ENCODE assay signal across 13 cellular contexts in the genomic region with DNA sequence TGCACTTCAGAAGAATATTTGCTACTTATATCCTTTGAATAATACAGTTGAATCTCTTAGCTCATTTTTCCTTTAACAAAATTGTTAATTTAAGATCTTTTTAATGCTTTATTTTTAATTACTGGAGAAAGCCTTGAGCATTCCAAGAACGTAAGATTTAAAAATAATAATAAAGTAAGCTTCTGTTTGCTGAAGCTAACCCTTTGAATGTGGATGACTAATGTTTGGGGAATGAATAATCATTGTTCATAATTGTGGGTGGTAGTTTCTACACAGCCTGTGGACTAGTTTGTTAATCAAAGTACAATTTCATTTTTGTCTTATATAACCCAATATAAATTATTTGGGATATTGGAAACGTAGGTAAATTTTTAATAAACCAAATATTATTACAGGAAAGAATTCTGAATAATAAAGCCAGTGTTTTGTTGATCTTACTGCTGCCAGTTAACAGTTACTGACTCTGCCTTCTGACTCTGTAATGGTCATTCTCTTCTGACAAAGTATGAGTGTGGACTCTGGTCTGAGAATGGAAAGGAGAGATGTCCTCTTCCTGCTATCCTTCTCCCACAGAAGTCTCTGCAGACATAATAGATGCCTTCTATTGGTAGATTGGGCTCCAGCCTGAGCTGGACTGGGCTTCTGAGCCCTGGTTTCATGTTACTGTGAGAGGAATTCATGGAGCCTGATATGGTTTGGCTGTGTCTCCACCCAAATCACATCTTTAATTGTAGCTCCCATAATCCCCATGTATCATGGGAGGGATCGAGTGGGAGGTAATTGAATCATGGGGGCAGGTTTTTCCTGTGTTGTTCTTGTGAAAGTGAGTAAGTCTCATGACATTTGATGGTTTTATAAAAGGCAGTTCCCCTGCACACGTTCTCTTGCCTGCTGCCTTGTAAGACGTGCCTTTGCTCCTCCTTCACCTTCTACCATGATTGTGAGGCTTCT.
DNase-seq lines count a peak whose midpoint lies in the region; ATAC-seq, FAIRE-seq and TF ChIP-seq lines count a peak whose summit lies in the region.
"Had no signal": no experiment of that assay in that cellular context is flagged by ENCODE, and none has a peak within 500 bp of the region (broad histone marks: within the 10 kb centered on the region; RNA-seq: fewer than 3 reads in every experiment).

No MANE protein-coding gene starts in this region.

- peak overlapping the region; percentile 75 for H2AFZ ChIP-seq in keratinocyte (ENCODE audit: control insufficient read depth, low read length)

- peaks cover 18% of the 10 kb centered on the region for H3K9me3 Mint-ChIP-seq in HFFc6

- H3K27ac ChIP-seq in keratinocyte (ENCODE audit: control insufficient read depth, insufficient read depth, low read length) (peak overlapping the region; percentile 71), upper lobe of left lung (no peak overlapping the region)

- no peaks in the 10 kb centered on the region for H3K27me3 Mint-ChIP-seq in HFFc6 (ENCODE audit: insufficient read depth)

- H3K27ac Mint-ChIP-seq in HFFc6: peak overlapping the region; percentile 78
- H3K27ac Mint-ChIP-seq: T-helper 17 cell had no signal

- FAIRE-seq in keratinocyte (lab: Jason Lieb, UNC): peak; percentile 57
- FAIRE-seq: colon had no signal

- no peaks in the 10 kb centered on the region for H4K20me1 ChIP-seq in keratinocyte (ENCODE audit: control insufficient read depth, extremely low read depth, insufficient read depth, low read length)

- H3K9me1 ChIP-seq in keratinocyte (ENCODE audit: control insufficient read depth, extremely low read depth, insufficient read depth, low read length): no peaks in the 10 kb centered on the region

- no peaks in the 10 kb centered on the region for H3K79me2 ChIP-seq in keratinocyte (ENCODE audit: control insufficient read depth, insufficient read depth, low read length)

- peaks cover 11% of the 10 kb centered on the region for H3K36me3 Mint-ChIP-seq in HFFc6 (ENCODE audit: low read depth)

- no peak overlapping the region for H3K4me3 ChIP-seq in keratinocyte (ENCODE audit: control insufficient read depth in 2 of 3, extremely low read depth in 1 of 3, insufficient read depth in 2 of 3, low read depth in 1 of 3, low read length in 3 of 3)
- no peak overlapping the region for H3K4me3 ChIP-seq in upper lobe of left lung

- H3K4me1 Mint-ChIP-seq in HFFc6 (ENCODE audit: low read depth): peaks cover 36% of the 10 kb centered on the region

- 69 to 79% methylated on average over 5 of the region's 5 CpGs for WGBS in upper lobe of left lung, 2 donors

- peak overlapping the region; percentile 2; the same call in 1 of the 2 replicates for H3K4me3 Mint-ChIP-seq in HFFc6
- H3K4me3 Mint-ChIP-seq: T-helper 17 cell had no signal

- ATAC-seq in HG03108 (IDR thresholded peaks at IDR 0.05; ENCODE audit: unreplicated experiment): no peak
- ATAC-seq in upper lobe of left lung (ENCODE audit: low FRiP score in 2 of 2): no peak
- ATAC-seq in HG03135 (IDR thresholded peaks at IDR 0.05; ENCODE audit: unreplicated experiment): no peak
- ATAC-seq: T-helper 17 cell had no signal

- TF ChIP-seq EP300 in upper lobe of left lung (IDR thresholded peaks at IDR 0.05): no peak

- no peak for TF ChIP-seq CTCF in HFFc6 (IDR thresholded peaks at IDR 0.05)
- no peak for TF ChIP-seq CTCF in keratinocyte (optimal IDR thresholded peaks at IDR 0.05 in 1 of 3, IDR thresholded peaks at IDR 0.05 in 1 of 3, conservative IDR thresholded peaks at IDR 0.05 in 1 of 3; ENCODE audit: extremely low read depth in 1 of 3, insufficient read depth in 2 of 3, low read length in 3 of 3)
- no peak for TF ChIP-seq CTCF in upper lobe of left lung (IDR thresholded peaks at IDR 0.05)

- H3K27me3 ChIP-seq in keratinocyte (ENCODE audit: control insufficient read depth, extremely low read depth, insufficient read depth, low read length) (no peaks in the 10 kb centered on the region), upper lobe of left lung (no peaks in the 10 kb centered on the region)

- peak overlapping the region; percentile 55 for H3K4me2 ChIP-seq in keratinocyte (ENCODE audit: control insufficient read depth, extremely low read depth, insufficient read depth, low read depth, low read length)

- H3K4me1 ChIP-seq in keratinocyte (ENCODE audit: control insufficient read depth, extremely low read depth, insufficient read depth, low read length) (peaks cover 15% of the 10 kb centered on the region), upper lobe of left lung (no peaks in the 10 kb centered on the region)

- peak; percentile 19 for DNase-seq in AG20443 (ENCODE audit: low spot score)
- peak; percentile 30 for DNase-seq in HFFc6
- peak; percentile 51 for DNase-seq in amniotic epithelial cell (ENCODE audit: low read depth)
- DNase-seq in keratinocyte (ENCODE audit: low read depth, low spot score): peak; percentile 25
- DNase-seq in upper lobe of left lung: no peak
- DNase-seq in stimulated activated CD4-positive, alpha-beta T cell treated with anti-CD3 and anti-CD28 coated beads, Interleukin-12 subunit alpha, Interleukin-12 subunit beta, amount 100 ng/mL, for 4 hours: no peak
- DNase-seq: DMS 273 treated with DMSO at 0.1 percent for 48 hours, NCI-H1694, retina, T-helper 17 cell had no signal

- peaks cover 5% of the 10 kb centered on the region for H3K9me3 ChIP-seq in keratinocyte (ENCODE audit: control insufficient read depth, low read depth, low read length)
- H3K9me3 ChIP-seq in upper lobe of left lung: no peaks in the 10 kb centered on the region

- dilution Hi-C loops in keratinocyte (cut with MboI; ENCODE audit: extremely low pct_ligation_motif_present, low sequenced_read_pairs): no loop called here

- H3K36me3 ChIP-seq in keratinocyte (ENCODE audit: control insufficient read depth in 2 of 2, extremely low read depth in 1 of 2, insufficient read depth in 2 of 2, low read length in 2 of 2) (no peaks in the 10 kb centered on the region), upper lobe of left lung (no peaks in the 10 kb centered on the region)

- no peak for TF ChIP-seq POLR2A in upper lobe of left lung (IDR thresholded peaks at IDR 0.05)

- H3K9ac ChIP-seq in keratinocyte (ENCODE audit: control insufficient read depth, extremely low read depth, insufficient read depth, low read length): peak overlapping the region; percentile 40

Comparison
In these comparisons a context has a peak if more than half of its experiments do, and no peak if none do; other contexts are left out.
1. DNase-seq: peak in AG20443 (single experiment), HFFc6 (single experiment), amniotic epithelial cell (single experiment) and keratinocyte (single experiment); none in upper lobe of left lung (0 of 2) and stimulated activated CD4-positive, alpha-beta T cell treated with anti-CD3 and anti-CD28 coated beads, Interleukin-12 subunit alpha, Interleukin-12 subunit beta, amount 100 ng/mL, for 4 hours (single experiment).